In the genomic region with DNA sequence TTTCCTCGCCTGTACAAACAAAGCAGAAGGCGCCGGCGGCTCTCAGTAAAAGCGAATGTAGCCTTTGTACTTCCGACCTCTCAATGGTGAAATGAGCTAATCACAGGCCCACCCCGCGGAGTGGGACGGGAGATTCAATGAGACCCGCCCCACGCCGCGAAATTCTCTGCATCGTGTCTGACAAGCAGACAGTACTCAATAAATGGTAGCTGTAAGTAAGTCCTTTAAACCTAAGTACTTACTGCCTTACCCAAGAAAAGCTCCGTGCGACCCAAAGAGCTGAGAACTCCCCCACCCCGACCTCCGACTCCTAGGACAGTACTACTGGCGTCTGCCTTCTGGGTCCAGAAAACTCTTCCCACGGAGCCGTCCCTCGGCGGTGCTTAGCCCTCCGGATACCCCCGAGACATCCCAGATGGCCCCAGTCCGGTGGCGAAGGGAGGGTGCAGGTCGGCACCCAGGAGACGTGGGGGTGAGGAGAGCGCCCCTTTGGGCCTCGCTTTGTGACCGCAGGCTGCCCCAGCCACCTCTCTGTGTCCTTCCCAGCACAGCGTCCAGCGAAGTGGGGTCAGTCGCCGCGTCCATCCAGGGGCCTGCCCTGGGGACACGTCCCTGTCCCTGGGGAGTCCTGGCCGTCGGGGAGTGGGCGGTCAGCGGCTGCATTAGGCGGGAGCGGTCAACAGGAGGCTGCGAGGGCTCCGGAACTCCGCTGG, we compare ENCODE assay signal across 8 cellular contexts.
A peak's percentile ranks its signal among the peaks of the same experiment; 100 is the strongest.
DNase-seq lines count a peak whose midpoint lies in the region.

No MANE protein-coding gene starts in this region.

- H3K27ac ChIP-seq in skin epidermis, result peak overlapping the region in 12 of 21 experiments; percentile 6 to 78 (median 66)

- DNase-seq in NCI-H2171 treated with DMSO at 0.1 percent for 48 hours (lab: John Stamatoyannopoulos, UW) (peak; percentile 23), NCI-H2171 (lab: John Stamatoyannopoulos, UW) (no peak), NK-92 (lab: John Stamatoyannopoulos, UW; ENCODE audit: unreplicated experiment) (no peak), HK-2 (ENCODE audit: unreplicated experiment) (no peak), NCI-H82 (lab: John Stamatoyannopoulos, UW) (no peak)
- peak; percentile 25 to 26 for DNase-seq in activated T-cell treated with anti-CD3 and anti-CD28 coated beads, Interleukin-2, amount 50 U/mL, for 48 hours

- H3K4me3 ChIP-seq in iPS-11a (ENCODE audit: low read depth, low read length) (peak overlapping the region; percentile 35), skin epidermis (peak overlapping the region; percentile 40 to 64 (median 49))

Comparison
In these comparisons a context has a peak if more than half of its experiments do, and no peak if none do; other contexts are left out.
1. DNase-seq: peak in NCI-H2171 treated with DMSO at 0.1 percent for 48 hours (single experiment) and activated T-cell treated with anti-CD3 and anti-CD28 coated beads, Interleukin-2, amount 50 U/mL, for 48 hours (2 of 2); none in NCI-H2171 (single experiment), NK-92 (single experiment), HK-2 (single experiment) and NCI-H82 (single experiment).